Comparison of ENCODE assay signal across 12 cellular contexts in the genomic region with DNA sequence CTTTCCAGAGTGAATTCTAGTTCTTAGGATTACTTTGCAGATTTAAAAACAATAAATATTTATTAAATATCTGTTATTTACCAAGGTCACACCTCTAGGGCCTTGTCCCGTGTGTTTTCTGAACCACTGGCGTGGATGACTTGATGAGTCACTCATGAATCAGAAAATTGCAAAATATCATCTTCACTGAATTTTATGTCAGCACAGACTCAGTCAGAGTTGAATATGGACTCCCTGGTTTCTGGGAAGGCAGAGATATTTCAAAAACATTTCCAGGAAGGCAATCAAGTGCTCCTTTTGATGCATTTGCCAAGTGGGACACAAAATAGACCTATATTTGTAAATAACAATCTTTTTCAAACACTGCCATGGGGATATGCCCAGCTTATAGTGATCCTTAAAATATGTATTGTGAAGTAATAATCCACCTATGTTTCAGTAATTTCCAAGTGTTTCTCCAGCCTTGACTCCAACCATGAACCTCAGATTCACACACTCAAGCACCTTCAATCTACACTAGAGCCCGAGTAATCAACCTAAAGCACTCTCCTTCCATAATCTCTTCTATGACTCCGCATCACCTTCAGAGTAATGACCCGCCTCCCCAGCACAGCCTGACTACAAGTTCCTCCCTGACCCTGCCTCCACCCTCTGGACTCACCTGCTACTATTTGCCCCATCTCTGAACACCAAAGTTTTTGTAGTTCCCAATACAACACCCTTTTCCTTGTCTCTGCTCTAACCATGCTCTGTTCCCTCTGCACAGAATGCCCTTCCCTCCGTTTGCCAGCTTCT. TPM values are rescaled to one million over a fixed set of nuclear protein-coding genes. Genes with fewer than 3 reads are reported as not detected.
DNase-seq lines count a peak whose midpoint lies in the region; ATAC-seq and TF ChIP-seq lines count a peak whose summit lies in the region.
"Had no signal": no experiment of that assay in that cellular context is flagged by ENCODE, and none has a peak within 500 bp of the region (broad histone marks: within the 10 kb centered on the region; RNA-seq: fewer than 3 reads in every experiment).

No MANE protein-coding gene starts in this region.

- ATAC-seq in activated CD4-positive, CD25-positive, alpha-beta regulatory T cell treated with anti-CD3 and anti-CD28 coated beads, Interleukin-2, amount 50 U/mL, for 24 hours: peak; percentile 32 to 38
- ATAC-seq: GM12878 had no signal

- TF ChIP-seq CTCF in fibroblast of pulmonary artery (IDR thresholded peaks at IDR 0.05; ENCODE audit: low read length, missing control alignments): no peak

- no peak overlapping the region for H3K4me3 ChIP-seq in fibroblast of pulmonary artery (replicated peaks; ENCODE audit: low read depth, low read length)
- H3K4me3 ChIP-seq: GM12878 had no signal

- DNase-seq in activated CD4-positive, CD25-positive, alpha-beta regulatory T cell treated with anti-CD3 and anti-CD28 coated beads, Interleukin-2, amount 50 U/mL, for 72 hours: no peak
- peak; percentile 70 for DNase-seq in RPMI7951 (ENCODE audit: low read depth)
- DNase-seq in fibroblast of pulmonary artery (ENCODE audit: low read depth): peak; percentile 85
- DNase-seq in stromal cell of bone marrow (ENCODE audit: low read depth): peak; percentile 78
- DNase-seq in NCI-H2029 (lab: John Stamatoyannopoulos, UW): no peak
- no peak for DNase-seq in hippocampal formation (lab: John Stamatoyannopoulos, UW)
- DNase-seq in stimulated activated naive CD4-positive, alpha-beta T cell (lab: John Stamatoyannopoulos, UW): no peak
- DNase-seq: activated B cell treated with CpG ODN at 0.5 μM for 24 hours; activated naive CD8-positive, alpha-beta T cell treated with anti-CD3 and anti-CD28 coated beads for 36 hours; NCI-H526 had no signal

RNA-seq across cellular contexts. Expression of a gene that starts 24.3 kb away (rescaled TPM):
- 21.9 and 24.0 TPM in 2 replicates for total RNA-seq in RPMI7951 (2014; rRNA removed; shearing (Covaris generic))

RNA-seq across cellular contexts. Expression of a gene that starts 24.6 kb away (rescaled TPM):
- 12.9 and 13.1 TPM in 2 replicates for total RNA-seq in RPMI7951 (2014; rRNA removed; shearing (Covaris generic))

Comparison
In these comparisons a context has a peak if more than half of its experiments do, and no peak if none do; other contexts are left out.
1. DNase-seq: peak in RPMI7951 (single experiment), fibroblast of pulmonary artery (single experiment) and stromal cell of bone marrow (single experiment); none in activated CD4-positive, CD25-positive, alpha-beta regulatory T cell treated with anti-CD3 and anti-CD28 coated beads, Interleukin-2, amount 50 U/mL, for 72 hours (single experiment), NCI-H2029 (single experiment), hippocampal formation (0 of 2) and stimulated activated naive CD4-positive, alpha-beta T cell (0 of 6).